Comparison of ENCODE assay signal across 28 cellular contexts in the genomic region with DNA sequence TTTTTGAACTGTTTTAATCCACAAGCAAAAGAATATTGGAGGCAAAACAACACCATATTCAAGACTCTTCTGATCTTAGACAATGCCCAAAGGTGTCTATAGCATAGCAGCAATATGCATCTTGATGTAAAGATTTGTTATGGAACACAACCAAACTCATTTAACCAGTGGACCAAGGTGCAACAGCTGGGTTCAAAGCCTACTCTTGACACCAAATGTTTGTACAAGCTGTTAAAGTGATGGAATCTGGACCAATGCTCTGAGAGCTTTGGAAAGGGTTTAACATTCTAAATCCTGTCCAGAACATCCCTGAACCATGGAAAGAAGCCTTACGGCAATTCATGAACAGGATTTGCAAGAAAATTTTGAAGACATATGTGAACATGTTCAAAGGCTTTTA.
"Had no signal": no experiment of that assay in that cellular context is flagged by ENCODE, and none has a peak within 500 bp of the region (broad histone marks: within the 10 kb centered on the region; RNA-seq: fewer than 3 reads in every experiment).

No MANE protein-coding gene starts in this region.

- ATAC-seq: effector memory CD8-positive, alpha-beta T cell; esophagus mucosa; foreskin keratinocyte; gastrocnemius medialis; gastroesophageal sphincter; heart left ventricle; heart right ventricle had no signal

- H3K9me3 ChIP-seq: colonic mucosa, esophagus muscularis mucosa, esophagus squamous epithelium, gastrocnemius medialis, gastroesophageal sphincter, heart left ventricle, heart right ventricle had no signal

- H3K27ac ChIP-seq: colonic mucosa, coronary artery, dorsolateral prefrontal cortex, epithelial cell of prostate, esophagus muscularis mucosa, esophagus squamous epithelium, foreskin keratinocyte, gastrocnemius medialis, gastroesophageal sphincter, heart left ventricle, heart right ventricle had no signal

- DNase-seq: colonic mucosa; cortex of kidney; dermis blood vessel endothelial cell; dorsolateral prefrontal cortex; effector CD4-positive, alpha-beta T cell; effector CD8-positive, alpha-beta T cell; effector memory CD4-positive, alpha-beta T cell; effector memory CD8-positive, alpha-beta T cell; endodermal cell; erythroblast; esophagus squamous epithelium; foreskin fibroblast; foreskin keratinocyte; foreskin melanocyte; gastrocnemius medialis; glutamatergic neuron; head of caudate nucleus; heart left ventricle; heart right ventricle had no signal

- FAIRE-seq: colon, endometrium, endothelial cell of umbilical vein, frontal cortex had no signal

- H3K4me1 ChIP-seq: colonic mucosa, esophagus muscularis mucosa, esophagus squamous epithelium, foreskin keratinocyte, gastrocnemius medialis, gastroesophageal sphincter, heart left ventricle, heart right ventricle had no signal

- H3K27me3 ChIP-seq: colonic mucosa, dorsolateral prefrontal cortex, esophagus muscularis mucosa, esophagus squamous epithelium, foreskin keratinocyte, gastrocnemius medialis, gastroesophageal sphincter, heart left ventricle, heart right ventricle had no signal

- H3K36me3 ChIP-seq: colonic mucosa, esophagus muscularis mucosa, esophagus squamous epithelium, gastrocnemius medialis, gastroesophageal sphincter, heart left ventricle, heart right ventricle had no signal

- H3K4me3 ChIP-seq: colonic mucosa, coronary artery, dorsolateral prefrontal cortex, esophagus muscularis mucosa, esophagus squamous epithelium, gastrocnemius medialis, gastroesophageal sphincter, heart left ventricle, heart right ventricle had no signal
